In genomic region chr3:182465301-182466185, GRCh38 we compare ENCODE assay signal across 13 cellular contexts.
"Had no signal": no experiment of that assay in that cellular context is flagged by ENCODE, and none has a peak within 500 bp of the region (broad histone marks: within the 10 kb centered on the region; RNA-seq: fewer than 3 reads in every experiment).

No MANE protein-coding gene starts in this region.

- H3K4me3 ChIP-seq: dorsolateral prefrontal cortex, gastroesophageal sphincter, heart right ventricle, lung, thoracic aorta had no signal

- H3K36me3 Mint-ChIP-seq: activated naive CD4-positive, alpha-beta T cell treated with anti-CD3 and anti-CD28 coated beads, Interleukin-2, amount 10 ng/mL, durations not matched to agents 7 days and 5 days; mesothelial cell of epicardium had no signal

- H3K27ac Mint-ChIP-seq: activated naive CD4-positive, alpha-beta T cell treated with anti-CD3 and anti-CD28 coated beads, Interleukin-2, amount 10 ng/mL, durations not matched to agents 7 days and 5 days; mesothelial cell of epicardium had no signal

- H3K4me3 Mint-ChIP-seq: activated naive CD4-positive, alpha-beta T cell treated with anti-CD3 and anti-CD28 coated beads, Interleukin-2, amount 10 ng/mL, durations not matched to agents 7 days and 5 days; mesothelial cell of epicardium had no signal

- H3K9me3 ChIP-seq: thoracic aorta had no signal

- H3K27ac ChIP-seq: dorsolateral prefrontal cortex, gastroesophageal sphincter, heart right ventricle, thoracic aorta, WERI-Rb-1 had no signal

- ATAC-seq: gastroesophageal sphincter, heart right ventricle, left cardiac atrium had no signal

- H3K4me1 Mint-ChIP-seq: activated naive CD4-positive, alpha-beta T cell treated with anti-CD3 and anti-CD28 coated beads, Interleukin-2, amount 10 ng/mL, durations not matched to agents 7 days and 5 days; mesothelial cell of epicardium had no signal

- DNase-seq: activated CD4-positive, alpha-beta T cell treated with anti-CD3 and anti-CD28 coated beads, Interleukin-2, amount 50 U/mL, for 48 hours; activated naive CD4-positive, alpha-beta T cell treated with anti-CD3 and anti-CD28 coated beads, Interleukin-2, amount 10 ng/mL, durations not matched to agents 7 days and 5 days; activated T-cell treated with anti-CD3 and anti-CD28 coated beads, Interleukin-2, amount 50 U/mL, for 1 hour; dorsolateral prefrontal cortex; erythroblast; heart right ventricle; left cardiac atrium; stimulated activated CD4-positive, alpha-beta T cell treated with anti-CD3 and anti-CD28 coated beads, Interleukin-1b, Interleukin-23, amount 100 ng/mL, for 48 hours; WERI-Rb-1 had no signal

- H3K36me3 ChIP-seq: gastroesophageal sphincter, heart right ventricle, thoracic aorta, WERI-Rb-1 had no signal

- H3K4me1 ChIP-seq: gastroesophageal sphincter, heart right ventricle had no signal

- H3K27me3 ChIP-seq: dorsolateral prefrontal cortex, gastroesophageal sphincter, heart right ventricle had no signal
